Comparison of ENCODE assay signal across 24 cellular contexts in the genomic region with DNA sequence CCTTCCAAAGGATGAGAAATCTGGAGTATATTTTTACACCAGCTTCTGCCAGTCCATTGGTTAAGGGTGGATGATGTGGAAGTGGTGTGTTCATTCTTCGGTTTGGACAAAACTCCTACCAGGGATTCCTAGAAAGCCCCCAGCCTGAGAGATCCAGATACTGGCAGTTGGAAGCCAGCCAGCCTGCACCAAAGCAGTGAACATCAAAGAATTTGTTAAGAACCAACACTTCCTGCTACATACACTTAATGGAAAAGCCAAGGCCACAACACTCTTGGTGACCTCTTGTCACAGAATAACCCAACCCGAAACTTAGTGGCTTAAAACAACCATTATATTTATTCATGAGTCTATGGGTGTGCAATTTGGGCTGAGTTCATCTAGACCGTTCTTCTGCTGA. TPM values are rescaled to one million over a fixed set of nuclear protein-coding genes. Genes with fewer than 3 reads are reported as not detected.
DNase-seq lines count a peak whose midpoint lies in the region; ATAC-seq and TF ChIP-seq lines count a peak whose summit lies in the region.
"Had no signal": no experiment of that assay in that cellular context is flagged by ENCODE, and none has a peak within 500 bp of the region (broad histone marks: within the 10 kb centered on the region; RNA-seq: fewer than 3 reads in every experiment).

No MANE protein-coding gene starts in this region.

- ATAC-seq in GM21515 (IDR thresholded peaks at IDR 0.05; ENCODE audit: unreplicated experiment), result no peak
- ATAC-seq: K562, Right ventricle myocardium inferior, SK-N-SH treated with all-trans-retinoic acid at 6 μM for 48 hours had no signal

- H3K27ac ChIP-seq in HEK293 (ENCODE audit: extremely low read depth, low read depth, low read length), result no peak overlapping the region
- H3K27ac ChIP-seq: BLaER1 treated with 17β-estradiol and CSF1 and Interleukin-3, amounts not matched to agents 10 nM and 100 nM; SJCRH30 had no signal

- POLR2A ChIA-PET in HEK293 (lab: Yijun Ruan, JAX), result interaction anchor here (0.6 kb wide), 1 partner anchor 12 kb away, joined by 5 read pairs; no protein-coding TSS in a partner anchor

- peak; percentile 24 for DNase-seq in BE2C
- DNase-seq in UCSD-AML1 (lab: John Stamatoyannopoulos, UW; ENCODE audit: unreplicated experiment), result peak; percentile 10
- DNase-seq in renal cortical epithelial cell (ENCODE audit: low read depth), result peak; percentile 71
- DNase-seq in islet precursor cell, result no peak
- DNase-seq in stimulated activated CD4-positive, alpha-beta T cell treated with anti-CD3 and anti-CD28 coated beads, Interleukin-12 subunit alpha, Interleukin-12 subunit beta, amount 100 ng/mL, for 4 hours, result no peak
- DNase-seq: CD4-positive, alpha-beta T cell; DMS 273 treated with DMSO at 0.1 percent for 48 hours; DMS79; EL; GF-D8; MV-4-11; NCI-H1105; NCI-H1436 treated with DMSO at 0.1 percent for 48 hours; NCI-H187 treated with DMSO at 0.1 percent for 48 hours; NCI-H446; NCI-H524 treated with DMSO at 0.1 percent for 48 hours; NCI-H774; SJCRH30 had no signal

- H3K4me1 ChIP-seq in BE2C (peaks cover 10% of the 10 kb centered on the region; the same call in 1 of the 2 replicates), HEK293 (ENCODE audit: control insufficient read depth, insufficient read depth, low read length) (no peaks in the 10 kb centered on the region)
- H3K4me1 ChIP-seq: SJCRH30 had no signal

- H3K9me3 ChIP-seq in BE2C (no peaks in the 10 kb centered on the region), HEK293 (ENCODE audit: control insufficient read depth, insufficient read depth, low read depth, low read length) (no peaks in the 10 kb centered on the region)
- H3K9me3 ChIP-seq: SJCRH30 had no signal

- no peak for TF ChIP-seq CTCF in BE2C (IDR thresholded peaks at IDR 0.05; ENCODE audit: low read depth, low read length)
- no peak for TF ChIP-seq CTCF in HEK293 (tag by site-specific recombination; IDR thresholded peaks at IDR 0.05)

- H3K36me3 ChIP-seq in BE2C (no peaks in the 10 kb centered on the region; the same call in 1 of the 2 replicates), HEK293 (ENCODE audit: control insufficient read depth in 2 of 2, insufficient read depth in 1 of 2, low read length in 2 of 2) (no peaks in the 10 kb centered on the region)
- H3K36me3 ChIP-seq: BLaER1 treated with 17β-estradiol and CSF1 and Interleukin-3, amounts not matched to agents 10 nM and 100 nM; SJCRH30 had no signal

- H3K27me3 ChIP-seq in BE2C, result no peaks in the 10 kb centered on the region
- H3K27me3 ChIP-seq: BLaER1 treated with 17β-estradiol and CSF1 and Interleukin-3, amounts not matched to agents 10 nM and 100 nM; SJCRH30 had no signal

- H3K4me3 ChIP-seq in BE2C (ENCODE audit: low read depth, low read length), result no peak overlapping the region
- no peak overlapping the region for H3K4me3 ChIP-seq in HEK293 (ENCODE audit: low read depth, low read length)
- H3K4me3 ChIP-seq: BLaER1 treated with 17β-estradiol and CSF1 and Interleukin-3, amounts not matched to agents 10 nM and 100 nM; K562; SJCRH30 had no signal

- CTCF ChIA-PET in HEK293 (lab: Yijun Ruan, JAX), result interaction anchor here (1.4 kb wide), 1 partner anchor 12 kb away, joined by 4 read pairs; no protein-coding TSS in a partner anchor

TF ChIP-seq in HEK293, 187 proteins besides CTCF, POLR2A, EP300 and RAD21:
- TF ChIP-seq BCL6B (tag by site-specific recombination; IDR thresholded peaks at IDR 0.05), result peak; percentile 94
- TF ChIP-seq, protein P1, sequence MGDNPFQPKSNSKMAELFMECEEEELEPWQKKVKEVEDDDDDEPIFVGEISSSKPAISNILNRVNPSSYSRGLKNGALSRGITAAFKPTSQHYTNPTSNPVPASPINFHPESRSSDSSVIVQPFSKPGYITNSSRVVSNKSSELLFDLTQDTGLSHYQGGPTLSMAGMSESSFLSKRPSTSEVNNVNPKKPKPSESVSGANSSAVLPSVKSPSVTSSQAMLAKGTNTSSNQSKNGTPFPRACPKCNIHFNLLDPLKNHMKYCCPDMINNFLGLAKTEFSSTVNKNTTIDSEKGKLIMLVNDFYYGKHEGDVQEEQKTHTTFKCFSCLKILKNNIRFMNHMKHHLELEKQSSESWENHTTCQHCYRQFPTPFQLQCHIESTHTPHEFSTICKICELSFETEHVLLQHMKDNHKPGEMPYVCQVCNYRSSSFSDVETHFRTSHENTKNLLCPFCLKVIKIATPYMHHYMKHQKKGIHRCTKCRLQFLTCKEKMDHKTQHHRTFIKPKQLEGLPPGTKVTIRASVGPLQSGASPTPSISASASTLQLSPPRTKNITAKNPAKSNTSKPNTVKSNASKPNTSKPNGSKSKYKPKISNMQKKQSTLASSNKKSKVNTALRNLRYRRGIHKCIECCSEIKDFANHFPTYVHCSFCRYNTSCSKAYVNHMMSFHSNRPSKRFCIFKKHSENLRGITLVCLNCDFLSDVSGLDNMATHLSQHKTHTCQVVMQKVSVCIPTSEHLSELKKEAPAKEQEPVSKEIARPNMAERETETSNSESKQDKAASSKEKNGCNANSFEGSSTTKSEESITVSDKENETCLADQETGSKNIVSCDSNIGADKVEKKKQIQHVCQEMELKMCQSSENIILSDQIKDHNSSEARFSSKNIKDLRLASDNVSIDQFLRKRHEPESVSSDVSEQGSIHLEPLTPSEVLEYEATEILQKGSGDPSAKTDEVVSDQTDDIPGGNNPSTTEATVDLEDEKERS (tag by site-specific recombination; IDR thresholded peaks at IDR 0.05), result no peak
- TF ChIP-seq ZNF416 (tag by site-specific recombination; IDR thresholded peaks at IDR 0.05), result no peak
- no peak for TF ChIP-seq ZNF558 (tag by site-specific recombination; IDR thresholded peaks at IDR 0.05)
- no peak for TF ChIP-seq ZNF394 (tag by site-specific recombination; IDR thresholded peaks at IDR 0.05; ENCODE audit: borderline replicate concordance)
- no peak for TF ChIP-seq ZNF155 (tag by site-specific recombination; IDR thresholded peaks at IDR 0.05)

RNA-seq across cellular contexts. Expression of gene ADAMTS9, which starts 42.9 kb away (rescaled TPM):
- 6.7 TPM for polyA plus RNA-seq in BE2C (2012; ENCODE audit: insufficient read depth, insufficient read length, low read depth)
- total RNA-seq in renal cortical epithelial cell, result 123 and 229 TPM in 2 replicates
- total RNA-seq: CD4-positive, alpha-beta T cell had no signal

Comparison
In these comparisons a context has a peak if more than half of its experiments do, and no peak if none do; other contexts are left out.
1. DNase-seq: peak in BE2C (single experiment), UCSD-AML1 (single experiment) and renal cortical epithelial cell (single experiment); none in islet precursor cell (single experiment) and stimulated activated CD4-positive, alpha-beta T cell treated with anti-CD3 and anti-CD28 coated beads, Interleukin-12 subunit alpha, Interleukin-12 subunit beta, amount 100 ng/mL, for 4 hours (single experiment).